In the genomic region with DNA sequence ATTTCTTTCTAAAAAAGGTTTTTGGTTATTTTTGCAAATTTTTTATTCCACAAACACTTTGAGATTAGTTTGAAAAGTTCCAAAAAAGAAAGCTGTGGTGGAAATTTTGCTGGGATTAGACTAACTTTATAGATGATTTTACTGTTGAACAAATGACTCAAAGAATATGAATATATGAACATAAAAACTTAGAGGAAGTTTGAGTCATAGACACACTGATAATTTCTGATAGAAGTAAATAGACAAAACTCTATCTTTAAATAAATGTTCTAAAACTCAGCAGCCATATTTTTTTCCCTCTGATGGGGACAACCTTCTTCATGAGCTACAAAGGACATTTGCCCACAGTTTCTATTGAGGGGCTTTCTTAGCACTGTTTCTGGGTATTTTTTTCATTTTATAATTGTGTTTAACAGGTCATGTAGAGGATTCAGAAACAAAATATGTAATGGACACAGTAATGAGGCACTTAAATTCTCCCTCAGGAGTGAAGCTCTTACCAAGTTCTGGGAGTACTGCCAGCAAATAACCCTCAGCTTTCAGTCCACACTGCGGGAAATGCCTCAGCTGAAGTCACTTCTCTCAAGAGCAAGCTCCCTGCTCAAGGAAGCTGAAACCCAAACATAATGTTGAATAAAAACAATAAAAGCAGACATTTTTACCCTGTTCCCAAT, we compare ENCODE assay signal across 8 cellular contexts.
DNase-seq lines count a peak whose midpoint lies in the region; ATAC-seq, FAIRE-seq and TF ChIP-seq lines count a peak whose summit lies in the region.

No MANE protein-coding gene starts in this region.

- H3K27me3 ChIP-seq in keratinocyte (ENCODE audit: control insufficient read depth, extremely low read depth, insufficient read depth, low read length) (no peaks in the 10 kb centered on the region), esophagus muscularis mucosa (no peaks in the 10 kb centered on the region)

- H4K20me1 ChIP-seq in keratinocyte (ENCODE audit: control insufficient read depth, extremely low read depth, insufficient read depth, low read length), result no peaks in the 10 kb centered on the region

- intact Hi-C loops in esophagus muscularis mucosa (cut with DNase I), result no loop called here

- TF ChIP-seq CTCF in astrocyte of the cerebellum (IDR thresholded peaks at IDR 0.05; ENCODE audit: low read depth, low read length, missing control alignments), result no peak
- TF ChIP-seq CTCF in keratinocyte (optimal IDR thresholded peaks at IDR 0.05 in 1 of 3, IDR thresholded peaks at IDR 0.05 in 1 of 3, conservative IDR thresholded peaks at IDR 0.05 in 1 of 3; ENCODE audit: extremely low read depth in 1 of 3, insufficient read depth in 2 of 3, low read length in 3 of 3), result no peak
- no peak for TF ChIP-seq CTCF in esophagus muscularis mucosa (IDR thresholded peaks at IDR 0.05)

- no peaks in the 10 kb centered on the region for H3K9me1 ChIP-seq in keratinocyte (ENCODE audit: control insufficient read depth, extremely low read depth, insufficient read depth, low read length)

- no peak for TF ChIP-seq EP300 in esophagus muscularis mucosa (IDR thresholded peaks at IDR 0.05)

- no peak overlapping the region for H3K4me3 ChIP-seq in astrocyte of the cerebellum (ENCODE audit: low read depth, low read length)
- no peak overlapping the region for H3K4me3 ChIP-seq in keratinocyte (ENCODE audit: control insufficient read depth in 2 of 3, extremely low read depth in 1 of 3, insufficient read depth in 2 of 3, low read depth in 1 of 3, low read length in 3 of 3)
- H3K4me3 ChIP-seq in esophagus muscularis mucosa, result no peak overlapping the region

- H3K27ac ChIP-seq in keratinocyte (ENCODE audit: control insufficient read depth, insufficient read depth, low read length) (peak overlapping the region; percentile 75), esophagus muscularis mucosa (replicated peaks in 1 of 4) (peak overlapping the region in 1 of 4 donors; percentile 31)

- WGBS in esophagus muscularis mucosa, result 5% methylated on average over 1 of the region's 1 CpG

- no peaks in the 10 kb centered on the region for H3K36me3 ChIP-seq in keratinocyte (ENCODE audit: control insufficient read depth in 2 of 2, extremely low read depth in 1 of 2, insufficient read depth in 2 of 2, low read length in 2 of 2)
- H3K36me3 ChIP-seq in esophagus muscularis mucosa, result no peaks in the 10 kb centered on the region

- H3K4me1 ChIP-seq in keratinocyte (ENCODE audit: control insufficient read depth, extremely low read depth, insufficient read depth, low read length), result peaks cover 16% of the 10 kb centered on the region
- H3K4me1 ChIP-seq in esophagus muscularis mucosa, result peaks cover 0 to 8% (median 4%) of the 10 kb centered on the region in 4 donors

- no peak for ATAC-seq in HG03460 (IDR thresholded peaks at IDR 0.05; ENCODE audit: unreplicated experiment)

- peak; percentile 81 for FAIRE-seq in keratinocyte (lab: Jason Lieb, UNC)
- FAIRE-seq in urothelium cell line (lab: Jason Lieb, UNC), result no peak

- dilution Hi-C loops in keratinocyte (cut with MboI; ENCODE audit: extremely low pct_ligation_motif_present, low sequenced_read_pairs), result no loop called here

- no peaks in the 10 kb centered on the region for H3K79me2 ChIP-seq in keratinocyte (ENCODE audit: control insufficient read depth, insufficient read depth, low read length)

- H3K9ac ChIP-seq in keratinocyte (ENCODE audit: control insufficient read depth, extremely low read depth, insufficient read depth, low read length), result peak overlapping the region; percentile 55

- H3K9me3 ChIP-seq in keratinocyte (ENCODE audit: control insufficient read depth, low read depth, low read length), result no peaks in the 10 kb centered on the region
- H3K9me3 ChIP-seq in esophagus muscularis mucosa, result no peaks in the 10 kb centered on the region

- peak; percentile 51 for DNase-seq in ACHN
- DNase-seq in LHCN-M2 (ENCODE audit: low read depth), result peak; percentile 97
- peak; percentile 98 for DNase-seq in astrocyte of the cerebellum (ENCODE audit: low read depth)
- peak; percentile 49 for DNase-seq in keratinocyte (ENCODE audit: low read depth, low spot score)
- DNase-seq in urothelium cell line (ENCODE audit: low spot score), result no peak
- DNase-seq in esophagus muscularis mucosa (ENCODE audit: extremely low spot score), result no peak
- no peak for DNase-seq in OCI-M1 (lab: John Stamatoyannopoulos, UW)

- H2AFZ ChIP-seq in keratinocyte (ENCODE audit: control insufficient read depth, low read length), result peak overlapping the region; percentile 75

- in situ Hi-C loops in ACHN (cut with HindIII; ENCODE audit: low pct_ligation_motif_present, low pct_unique_long_range_greater_than_20kb, low sequenced_read_pairs) (no loop called here), astrocyte of the cerebellum (cut with HindIII; ENCODE audit: low sequenced_read_pairs) (no loop called here)

- H3K4me2 ChIP-seq in keratinocyte (ENCODE audit: control insufficient read depth, extremely low read depth, insufficient read depth, low read depth, low read length), result peak overlapping the region; percentile 9

- no peak for TF ChIP-seq POLR2A in esophagus muscularis mucosa (IDR thresholded peaks at IDR 0.05; ENCODE audit: low read depth)

Comparison
In these comparisons a context has a peak if more than half of its experiments do, and no peak if none do; other contexts are left out.
1. DNase-seq: peak in ACHN (single experiment), LHCN-M2 (single experiment), astrocyte of the cerebellum (single experiment) and keratinocyte (single experiment); none in urothelium cell line (single experiment), esophagus muscularis mucosa (single experiment) and OCI-M1 (single experiment).